ENCODE assay signal across 28 cellular contexts in genomic region chr18:49742563-49743295, GRCh38.
DNase-seq lines count a peak whose midpoint lies in the region; ATAC-seq, FAIRE-seq and TF ChIP-seq lines count a peak whose summit lies in the region.
"Had no signal": no experiment of that assay in that cellular context is flagged by ENCODE, and none has a peak within 500 bp of the region (broad histone marks: within the 10 kb centered on the region; RNA-seq: fewer than 3 reads in every experiment).

No MANE protein-coding gene starts in this region.

- no peak overlapping the region for H3K4ac ChIP-seq in H1 (replicated peaks; ENCODE audit: insufficient read length, low read depth, low read length)

- CTCF ChIA-PET in BJ (lab: Yijun Ruan, JAX), result interaction anchor here (0.9 kb wide), 1 partner anchor 13 kb away, joined by 3 read pairs; no protein-coding TSS in a partner anchor
- CTCF ChIA-PET in H1 (lab: Charles Lee; ENCODE audit: partially characterized antibody), result interaction anchor here (0.6 kb wide), 1 partner anchor 14 kb away, joined by 3 read pairs; no protein-coding TSS in a partner anchor

- 92 to 100% methylated on average over 2 to 4 of the region's 4 CpGs for WGBS in H1 (ENCODE audit: extremely low coverage in 1 of 2, insufficient coverage in 1 of 2, insufficient read length in 1 of 2, insufficient replicate concordance in 2 of 2, low coverage in 1 of 2, low lambda C conversion rate in 2 of 2, missing lambda C conversion rate in 1 of 2), 2 experiments
- 25 to 33% methylated on average over 4 of the region's 4 CpGs for WGBS in aorta, 2 donors

- no peak overlapping the region for H3K18ac ChIP-seq in H1 (ENCODE audit: extremely low read depth, low read length)

- no peak overlapping the region for H3K14ac ChIP-seq in H1 (ENCODE audit: insufficient read length)

- H2AK5ac ChIP-seq in H1 (ENCODE audit: low read depth, low read length), result no peak overlapping the region

- ATAC-seq in HG03159 (IDR thresholded peaks at IDR 0.05; ENCODE audit: unreplicated experiment) (no peak), aorta (ENCODE audit: low FRiP score) (no peak), HG03025 (IDR thresholded peaks at IDR 0.05; ENCODE audit: low FRiP score, unreplicated experiment) (no peak)
- ATAC-seq: GM12878, PC-3, Right ventricle myocardium inferior had no signal

- no peak for FAIRE-seq in H1 (lab: Jason Lieb, UNC)
- FAIRE-seq: A204.1, G401.6, GM12878, H54 had no signal

- H3K23me2 ChIP-seq in H1 (ENCODE audit: low read depth, low read length), result no peaks in the 10 kb centered on the region

- H3K56ac ChIP-seq in H1 (replicated peaks; ENCODE audit: insufficient read length, low read depth, low read length), result no peak overlapping the region

- peak; percentile 9 for DNase-seq in BJ (ENCODE audit: low read depth)
- DNase-seq in H1 (ENCODE audit: low read depth in 1 of 2, low spot score in 2 of 2), result no peak
- no peak for DNase-seq in mesothelial cell of epicardium (ENCODE audit: low spot score in 2 of 2, unreplicated experiment in 2 of 2)
- no peak for DNase-seq in aorta
- no peak for DNase-seq in NK-92 treated with Interleukin-12 subunit alpha and Interleukin-12 subunit beta, amount 100 ng/mL, for 24 hours (lab: John Stamatoyannopoulos, UW)
- DNase-seq: AML-193; C1 segment of cervical spinal cord; CD4-positive, alpha-beta memory T cell; COR-L47; DMS53; KBM-7; MG63; NCI-H1105 treated with DMSO at 0.1 percent for 48 hours; NCI-H146; NCI-H2029; NCI-H446; NCI-H524 treated with DMSO at 0.1 percent for 48 hours; NCI-H774; PC-3; SJCRH30 had no signal

- no peak for TF ChIP-seq RAD21 in H1 (IDR thresholded peaks at IDR 0.05 in 1 of 2, conservative IDR thresholded peaks at IDR 0.05 in 1 of 2; ENCODE audit: low read depth in 2 of 2, low read length in 2 of 2)

- TF ChIP-seq POLR2A in H1 (IDR thresholded peaks at IDR 0.05; ENCODE audit: control extremely low read depth in 1 of 2, low read depth in 2 of 2, low read length in 2 of 2), result no peak

- no peaks in the 10 kb centered on the region for H3K4me1 Mint-ChIP-seq in mesothelial cell of epicardium

- H2BK5ac ChIP-seq in H1 (ENCODE audit: low read depth, low read length), result no peak overlapping the region; the same call in 1 of the 2 replicates

- no peak overlapping the region for H3K23ac ChIP-seq in H1 (ENCODE audit: insufficient read length)

- no peaks in the 10 kb centered on the region for H3K36me3 Mint-ChIP-seq in mesothelial cell of epicardium
- H3K36me3 Mint-ChIP-seq: CD4-positive, alpha-beta memory T cell had no signal

- no peaks in the 10 kb centered on the region for H3K79me2 ChIP-seq in KMS-11 (ENCODE audit: insufficient read depth, low read depth)
- no peaks in the 10 kb centered on the region for H3K79me2 ChIP-seq in H1 (ENCODE audit: control insufficient read depth in 1 of 2, insufficient read depth in 2 of 2, low read length in 2 of 2)

- no peaks in the 10 kb centered on the region for H3K79me1 ChIP-seq in H1 (ENCODE audit: low read depth, low read length)

- TF ChIP-seq CTCF in BJ (IDR thresholded peaks at IDR 0.05; ENCODE audit: insufficient read depth, low read depth, low read length) (no peak), KMS-11 (conservative IDR thresholded peaks at IDR 0.05; ENCODE audit: low read depth, low read length) (no peak), H1 (IDR thresholded peaks at IDR 0.05; ENCODE audit: control extremely low read depth in 1 of 3, insufficient read depth in 1 of 3, low read depth in 1 of 3, low read length in 3 of 3) (no peak), mesothelial cell of epicardium (IDR thresholded peaks at IDR 0.05; ENCODE audit: unreplicated experiment) (no peak)

- H3K4me2 ChIP-seq in KMS-11 (peak overlapping the region; percentile 7; the same call in 1 of the 2 replicates), H1 (ENCODE audit: insufficient read depth in 1 of 2, low read depth in 2 of 2, low read length in 2 of 2) (no peak overlapping the region)

- POLR2A ChIA-PET in BJ (lab: Charles Lee), result interaction anchor here (0.6 kb wide), 1 partner anchor 9 kb away, joined by 4 read pairs; no protein-coding TSS in a partner anchor
- POLR2A ChIA-PET in H1 (lab: Charles Lee; ENCODE audit: partially characterized antibody), result no interaction called here

- H2BK20ac ChIP-seq in H1 (ENCODE audit: low read length), result no peak overlapping the region

- H4K20me1 ChIP-seq in KMS-11 (ENCODE audit: insufficient read depth) (no peaks in the 10 kb centered on the region), H1 (replicated peaks in 1 of 2; ENCODE audit: control insufficient read depth in 1 of 2, insufficient read depth in 2 of 2, low read length in 2 of 2) (no peaks in the 10 kb centered on the region)

- H2AFZ ChIP-seq in KMS-11 (ENCODE audit: low read depth) (no peak overlapping the region), H1 (ENCODE audit: low read length) (no peak overlapping the region)

- H3K4me1 ChIP-seq in KMS-11 (ENCODE audit: low read depth, poor library complexity, severe bottlenecking) (peaks cover 31% of the 10 kb centered on the region), H1 (replicated peaks in 1 of 4; ENCODE audit: control insufficient read depth in 3 of 4, insufficient read depth in 4 of 4, low read length in 3 of 4) (no peaks in the 10 kb centered on the region), aorta (ENCODE audit: control insufficient read depth in 1 of 2, insufficient read depth in 2 of 2, low read length in 2 of 2) (no peaks in the 10 kb centered on the region)
- H3K4me1 ChIP-seq: SJCRH30 had no signal

- H3K9me3 ChIP-seq in H1 (ENCODE audit: insufficient read depth in 2 of 2, low read depth in 1 of 2, low read length in 1 of 2), result no peaks in the 10 kb centered on the region
- H3K9me3 ChIP-seq in aorta (ENCODE audit: control insufficient read depth, low read length), result no peaks in the 10 kb centered on the region
- H3K9me3 ChIP-seq: MG63, SJCRH30 had no signal

- H3K9me3 Mint-ChIP-seq in mesothelial cell of epicardium, result no peaks in the 10 kb centered on the region

- H3K4me3 ChIP-seq in BJ (ENCODE audit: low read depth, low read length), result no peak overlapping the region
- H3K4me3 ChIP-seq in KMS-11 (IDR thresholded peaks at IDR 0.05; ENCODE audit: insufficient read depth, low read depth, low read length), result no peak overlapping the region
- H3K4me3 ChIP-seq in H1 (ENCODE audit: extremely low read depth in 1 of 4, insufficient read depth in 2 of 4, low read depth in 3 of 4, low read length in 4 of 4), result no peak overlapping the region
- no peak overlapping the region for H3K4me3 ChIP-seq in aorta (ENCODE audit: low read length in 2 of 2)
- H3K4me3 ChIP-seq: GM12878, MG63, SJCRH30 had no signal

- peak overlapping the region; percentile 47 for H3K27ac Mint-ChIP-seq in mesothelial cell of epicardium
- H3K27ac Mint-ChIP-seq: CD4-positive, alpha-beta memory T cell had no signal

- H3K27me3 ChIP-seq in BJ (ENCODE audit: control insufficient read depth, insufficient read depth, low read length), result peaks cover 1% of the 10 kb centered on the region; the same call in 1 of the 2 replicates
- H3K27me3 ChIP-seq in KMS-11 (ENCODE audit: insufficient read depth, low read depth), result no peaks in the 10 kb centered on the region
- no peaks in the 10 kb centered on the region for H3K27me3 ChIP-seq in H1 (replicated peaks in 1 of 4; ENCODE audit: control insufficient read depth in 3 of 4, extremely low read depth in 1 of 4, insufficient read depth in 3 of 4, low read length in 3 of 4)
- peaks cover 0 to 3% of the 10 kb centered on the region in 2 donors for H3K27me3 ChIP-seq in aorta (ENCODE audit: control insufficient read depth in 1 of 2, insufficient read depth in 2 of 2, low read length in 1 of 2)
- H3K27me3 ChIP-seq: MG63, SJCRH30 had no signal

- H3K9ac ChIP-seq in KMS-11, result no peak overlapping the region
- H3K9ac ChIP-seq in H1 (replicated peaks in 1 of 4; ENCODE audit: extremely low read depth in 1 of 4, low read depth in 3 of 4, low read length in 3 of 4), result no peak overlapping the region

- H3K4me3 Mint-ChIP-seq in mesothelial cell of epicardium, result no peak overlapping the region
- H3K4me3 Mint-ChIP-seq: CD4-positive, alpha-beta memory T cell had no signal

- H3K27ac ChIP-seq in KMS-11 (0 out of 2 replicates have a peak overlapping the region, but pooled peaks have one; percentile 3), H1 (ENCODE audit: low read depth, low read length) (no peak overlapping the region), aorta (ENCODE audit: low read depth in 1 of 2, low read length in 2 of 2) (no peak overlapping the region)
- H3K27ac ChIP-seq: SJCRH30 had no signal

- H2BK15ac ChIP-seq in H1 (ENCODE audit: low read length), result peak overlapping the region; percentile 46; the same call in 1 of the 2 replicates

- H3K36me3 ChIP-seq in BJ (ENCODE audit: control insufficient read depth, insufficient read depth, low read length) (no peaks in the 10 kb centered on the region), KMS-11 (ENCODE audit: insufficient read depth) (no peaks in the 10 kb centered on the region), H1 (ENCODE audit: control insufficient read depth in 2 of 4, insufficient read depth in 4 of 4, low read length in 3 of 4) (no peaks in the 10 kb centered on the region), aorta (ENCODE audit: control insufficient read depth in 1 of 2, insufficient read depth in 2 of 2, low read length in 1 of 2) (no peaks in the 10 kb centered on the region)
- H3K36me3 ChIP-seq: MG63, SJCRH30 had no signal

- peak overlapping the region; percentile 42 for H4K91ac ChIP-seq in H1 (replicated peaks; ENCODE audit: insufficient read length, low read length)

- no peak overlapping the region for H2BK120ac ChIP-seq in H1 (replicated peaks; ENCODE audit: low read depth, low read length)

- H4K8ac ChIP-seq in H1 (ENCODE audit: extremely low read depth, insufficient read depth, low read length), result no peak overlapping the region

- H2BK12ac ChIP-seq in H1 (ENCODE audit: low read depth, low read length), result no peak overlapping the region

- intact Hi-C loops in aorta (cut with DNase I), result no loop called here

- no peak overlapping the region for H4K5ac ChIP-seq in H1 (ENCODE audit: insufficient read length, low read depth, low read length)

- H3K27me3 Mint-ChIP-seq in mesothelial cell of epicardium (ENCODE audit: low read depth), result no peaks in the 10 kb centered on the region

- no peak for TF ChIP-seq EP300 in H1 (IDR thresholded peaks at IDR 0.05; ENCODE audit: borderline replicate concordance in 1 of 2, low read depth in 2 of 2, low read length in 2 of 2)

TF ChIP-seq in H1, 55 proteins besides CTCF, POLR2A, EP300 and RAD21:
- TF ChIP-seq TCF12 (IDR thresholded peaks at IDR 0.05; ENCODE audit: low read depth, low read length) (no peak), HDAC2 (IDR thresholded peaks at IDR 0.05; ENCODE audit: borderline replicate concordance in 1 of 2, low read depth in 2 of 2, low read length in 2 of 2) (no peak), PHF8 (conservative IDR thresholded peaks at IDR 0.05; ENCODE audit: low read depth, low read length) (no peak), KDM5A (IDR thresholded peaks at IDR 0.05; ENCODE audit: low read length) (no peak), SAP30 (IDR thresholded peaks at IDR 0.05; ENCODE audit: insufficient read depth, insufficient replicate concordance, low read length) (no peak)
